16 cellular contexts compared by ENCODE assay signal in genomic region chr14:68109132-68109531, GRCh38.
DNase-seq lines count a peak whose midpoint lies in the region; ATAC-seq and TF ChIP-seq lines count a peak whose summit lies in the region.
"Had no signal": no experiment of that assay in that cellular context is flagged by ENCODE, and none has a peak within 500 bp of the region (broad histone marks: within the 10 kb centered on the region; RNA-seq: fewer than 3 reads in every experiment).

No MANE protein-coding gene starts in this region.

- no peaks in the 10 kb centered on the region for H3K36me3 Mint-ChIP-seq in nephron progenitor cell (ENCODE audit: low read depth)
- H3K36me3 Mint-ChIP-seq: naive thymus-derived CD4-positive, alpha-beta T cell had no signal

- H3K4me1 ChIP-seq in SK-N-SH (ENCODE audit: control insufficient read depth in 1 of 2, insufficient read depth in 2 of 2, low read depth in 1 of 2, low read length in 1 of 2), result peaks cover 9 to 47% of the 10 kb centered on the region in 2 experiments

- H3K9ac ChIP-seq in SK-N-SH, result no peak overlapping the region

- peaks cover 36% of the 10 kb centered on the region for H3K4me1 Mint-ChIP-seq in nephron progenitor cell
- peaks cover 25% of the 10 kb centered on the region for H3K4me1 Mint-ChIP-seq in stimulated activated naive CD8-positive, alpha-beta T cell treated with anti-CD3 and anti-CD28 coated beads, Interleukin-15, amount 100 ng/mL, for 72 hours

- 0 out of 2 replicates have a peak overlapping the region, but pooled peaks have one; percentile 3 for H3K4me2 ChIP-seq in SK-N-SH

- H3K9me2 ChIP-seq in SK-N-SH, result no peaks in the 10 kb centered on the region

- H3K27ac ChIP-seq in SK-N-SH (ENCODE audit: low read depth in 2 of 2, low read length in 1 of 2), result peak overlapping the region; percentile 71 to 93
- H3K27ac ChIP-seq: psoas muscle had no signal

- no peaks in the 10 kb centered on the region for H3K9me3 ChIP-seq in SK-N-SH
- H3K9me3 ChIP-seq: esophagus muscularis mucosa, psoas muscle had no signal

- H3K36me3 ChIP-seq in SK-N-SH (replicated peaks in 1 of 2; ENCODE audit: control insufficient read depth in 1 of 2, insufficient read depth in 2 of 2, low read length in 1 of 2), result no peaks in the 10 kb centered on the region
- H3K36me3 ChIP-seq: esophagus muscularis mucosa had no signal

- H4K20me1 ChIP-seq in SK-N-SH (ENCODE audit: insufficient read depth), result no peaks in the 10 kb centered on the region

- CTCF ChIA-PET in SK-N-SH (lab: Yijun Ruan, JAX), result no interaction called here

- no peak overlapping the region for H3K4me3 ChIP-seq in SK-N-SH (ENCODE audit: low read depth in 2 of 2, low read length in 1 of 2)
- H3K4me3 ChIP-seq: esophagus muscularis mucosa, psoas muscle had no signal

- H2AFZ ChIP-seq in SK-N-SH (ENCODE audit: low read depth), result peak overlapping the region; percentile 9; the same call in 1 of the 2 replicates

- DNase-seq in Daoy (ENCODE audit: low read depth) (peak; percentile 12), SK-N-SH (no peak), fibroblast of gingiva (ENCODE audit: low read depth) (peak; percentile 69), nephron progenitor cell (no peak), GM19238 (ENCODE audit: insufficient read length, low spot score) (no peak)
- no peak for DNase-seq in stimulated activated naive CD8-positive, alpha-beta T cell treated with anti-CD3 and anti-CD28 coated beads, Interleukin-15, amount 100 ng/mL, for 72 hours
- no peak for DNase-seq in stimulated activated CD4-positive, alpha-beta T cell treated with anti-CD3 and anti-CD28 coated beads, Interleukin-4, amount 100 ng/mL, for 1 hour
- DNase-seq: activated CD4-positive, alpha-beta T cell treated with anti-CD3 and anti-CD28 coated beads for 48 hours; activated naive CD4-positive, alpha-beta T cell; GDM1; naive thymus-derived CD4-positive, alpha-beta T cell; NCI-H2029; NCI-H526; psoas muscle had no signal

- no peak overlapping the region for H3K4me3 Mint-ChIP-seq in nephron progenitor cell
- H3K4me3 Mint-ChIP-seq in stimulated activated naive CD8-positive, alpha-beta T cell treated with anti-CD3 and anti-CD28 coated beads, Interleukin-15, amount 100 ng/mL, for 72 hours, result no peak overlapping the region
- H3K4me3 Mint-ChIP-seq: naive thymus-derived CD4-positive, alpha-beta T cell had no signal

- POLR2A ChIA-PET in SK-N-SH (lab: Yijun Ruan, JAX), result no interaction called here

- no peak for TF ChIP-seq RAD21 in SK-N-SH (IDR thresholded peaks at IDR 0.05; ENCODE audit: low read length)

- TF ChIP-seq EP300 in SK-N-SH (IDR thresholded peaks at IDR 0.05; ENCODE audit: borderline replicate concordance in 1 of 2, low read depth in 1 of 2, low read length in 1 of 2), result peak; percentile 15 to 44; a peak in 3 of 4 replicates

- TF ChIP-seq CTCF in SK-N-SH (IDR thresholded peaks at IDR 0.05), result no peak
- no peak for TF ChIP-seq CTCF in nephron progenitor cell (IDR thresholded peaks at IDR 0.05)

- H3K27ac Mint-ChIP-seq in nephron progenitor cell, result peak overlapping the region; percentile 10
- H3K27ac Mint-ChIP-seq in stimulated activated naive CD8-positive, alpha-beta T cell treated with anti-CD3 and anti-CD28 coated beads, Interleukin-15, amount 100 ng/mL, for 72 hours, result no peak overlapping the region
- H3K27ac Mint-ChIP-seq: naive thymus-derived CD4-positive, alpha-beta T cell had no signal

- no peaks in the 10 kb centered on the region for H3K27me3 Mint-ChIP-seq in nephron progenitor cell (ENCODE audit: low read depth, poor library complexity)
- no peaks in the 10 kb centered on the region for H3K27me3 Mint-ChIP-seq in stimulated activated naive CD8-positive, alpha-beta T cell treated with anti-CD3 and anti-CD28 coated beads, Interleukin-15, amount 100 ng/mL, for 72 hours
- H3K27me3 Mint-ChIP-seq: naive thymus-derived CD4-positive, alpha-beta T cell had no signal

- 57% methylated on average over 2 of the region's 2 CpGs for WGBS in SK-N-SH (ENCODE audit: low lambda C conversion rate)

- H3K9me3 Mint-ChIP-seq in nephron progenitor cell, result no peaks in the 10 kb centered on the region
- H3K9me3 Mint-ChIP-seq in stimulated activated naive CD8-positive, alpha-beta T cell treated with anti-CD3 and anti-CD28 coated beads, Interleukin-15, amount 100 ng/mL, for 72 hours, result no peaks in the 10 kb centered on the region
- H3K9me3 Mint-ChIP-seq: naive thymus-derived CD4-positive, alpha-beta T cell had no signal

- no peaks in the 10 kb centered on the region for H3K27me3 ChIP-seq in SK-N-SH (ENCODE audit: insufficient read depth)
- H3K27me3 ChIP-seq: esophagus muscularis mucosa had no signal

- H3F3A ChIP-seq in SK-N-SH (replicated peaks; ENCODE audit: insufficient read depth), result no peaks in the 10 kb centered on the region

- ATAC-seq in GM21529 (IDR thresholded peaks at IDR 0.05; ENCODE audit: unreplicated experiment), result no peak
- no peak for ATAC-seq in stimulated activated naive CD8-positive, alpha-beta T cell treated with anti-CD3 and anti-CD28 coated beads, Interleukin-15, amount 100 ng/mL, for 72 hours
- ATAC-seq: naive thymus-derived CD4-positive, alpha-beta T cell; psoas muscle had no signal

- no peaks in the 10 kb centered on the region for H3K79me2 ChIP-seq in SK-N-SH (ENCODE audit: insufficient read depth)

TF ChIP-seq in SK-N-SH, 30 proteins besides CTCF, POLR2A, EP300 and RAD21:
- TF ChIP-seq TCF12 (IDR thresholded peaks at IDR 0.05) (peak; percentile 57; the same call in 1 of the 2 replicates), PBX3 (IDR thresholded peaks at IDR 0.05) (peak; percentile 64)
- TF ChIP-seq, protein P1, sequence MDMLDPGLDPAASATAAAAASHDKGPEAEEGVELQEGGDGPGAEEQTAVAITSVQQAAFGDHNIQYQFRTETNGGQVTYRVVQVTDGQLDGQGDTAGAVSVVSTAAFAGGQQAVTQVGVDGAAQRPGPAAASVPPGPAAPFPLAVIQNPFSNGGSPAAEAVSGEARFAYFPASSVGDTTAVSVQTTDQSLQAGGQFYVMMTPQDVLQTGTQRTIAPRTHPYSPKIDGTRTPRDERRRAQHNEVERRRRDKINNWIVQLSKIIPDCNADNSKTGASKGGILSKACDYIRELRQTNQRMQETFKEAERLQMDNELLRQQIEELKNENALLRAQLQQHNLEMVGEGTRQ (IDR thresholded peaks at IDR 0.05; ENCODE audit: borderline replicate concordance, low read depth, low read length), result no peak

Comparison
In these comparisons a context has a peak if more than half of its experiments do, and no peak if none do; other contexts are left out.
1. DNase-seq: peak in Daoy (single experiment) and fibroblast of gingiva (single experiment); none in SK-N-SH (single experiment), nephron progenitor cell (single experiment), GM19238 (single experiment), stimulated activated naive CD8-positive, alpha-beta T cell treated with anti-CD3 and anti-CD28 coated beads, Interleukin-15, amount 100 ng/mL, for 72 hours (0 of 2) and stimulated activated CD4-positive, alpha-beta T cell treated with anti-CD3 and anti-CD28 coated beads, Interleukin-4, amount 100 ng/mL, for 1 hour (single experiment).